ENCODE assay signal across 1 cellular context in the genomic region with DNA sequence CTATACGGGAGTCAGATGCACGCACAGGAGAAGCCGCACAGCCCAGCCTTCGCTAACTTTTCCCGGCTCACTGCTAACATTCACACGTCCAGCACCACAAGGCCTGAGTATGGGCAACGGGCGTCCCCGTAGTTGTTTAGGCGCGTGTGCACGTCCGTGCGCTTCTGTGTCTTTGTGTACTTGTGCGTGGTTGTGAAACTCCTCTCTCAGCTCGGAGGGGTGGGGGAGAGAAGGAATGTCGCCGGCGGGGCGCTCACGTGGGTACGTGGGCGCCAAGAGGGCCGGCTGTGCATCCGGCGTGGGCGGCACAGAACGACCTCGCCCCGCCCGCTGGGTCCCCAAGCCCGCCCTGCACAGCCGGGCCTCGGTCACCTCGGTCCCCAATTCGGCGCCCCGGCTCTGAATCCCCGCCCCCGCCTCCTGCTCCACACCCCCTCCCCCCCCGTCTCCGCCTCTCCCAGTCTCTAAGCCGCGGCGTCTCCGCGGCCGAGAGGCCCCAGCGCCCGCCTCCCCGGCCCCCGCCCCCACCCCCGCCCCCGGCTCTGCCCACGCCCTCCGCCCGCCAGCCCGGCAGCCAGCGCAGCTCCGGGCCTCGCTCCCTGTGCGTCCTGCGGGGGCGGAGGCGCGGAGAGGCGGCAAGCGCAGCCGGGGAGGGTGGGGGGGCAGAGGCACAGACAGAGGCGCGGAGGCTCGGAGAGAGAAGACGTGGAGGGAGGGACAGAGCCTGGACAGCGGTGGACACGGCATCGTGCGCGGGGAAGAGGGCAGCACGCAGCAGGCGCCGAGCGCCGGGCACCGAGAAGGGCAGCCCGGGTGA.
TF ChIP-seq lines count a peak whose summit lies in the region.

A gene with protein sequence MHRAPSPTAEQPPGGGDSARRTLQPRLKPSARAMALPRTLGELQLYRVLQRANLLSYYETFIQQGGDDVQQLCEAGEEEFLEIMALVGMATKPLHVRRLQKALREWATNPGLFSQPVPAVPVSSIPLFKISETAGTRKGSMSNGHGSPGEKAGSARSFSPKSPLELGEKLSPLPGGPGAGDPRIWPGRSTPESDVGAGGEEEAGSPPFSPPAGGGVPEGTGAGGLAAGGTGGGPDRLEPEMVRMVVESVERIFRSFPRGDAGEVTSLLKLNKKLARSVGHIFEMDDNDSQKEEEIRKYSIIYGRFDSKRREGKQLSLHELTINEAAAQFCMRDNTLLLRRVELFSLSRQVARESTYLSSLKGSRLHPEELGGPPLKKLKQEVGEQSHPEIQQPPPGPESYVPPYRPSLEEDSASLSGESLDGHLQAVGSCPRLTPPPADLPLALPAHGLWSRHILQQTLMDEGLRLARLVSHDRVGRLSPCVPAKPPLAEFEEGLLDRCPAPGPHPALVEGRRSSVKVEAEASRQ (plus strand): TSS at position 673 of the 817 bp plus-strand sequence. CDS start 158 bp downstream, outside the sequence.

TF ChIP-seq in K562, 482 proteins besides CTCF, POLR2A, EP300 and RAD21 (continued from another document and continues in another):
- TF ChIP-seq ZNF512 (tag; IDR thresholded peaks at IDR 0.05) (no peak), ZNF253 (CRISPR knock-in tag; conservative IDR thresholded peaks at IDR 0.05) (0 out of 2 replicates have a peak, but pooled peaks have one; percentile 69), SNRNP70 (optimal IDR thresholded peaks at IDR 0.05; ENCODE audit: low read depth, low read length) (no peak), TFAP4 (CRISPR knock-in tag; IDR thresholded peaks at IDR 0.05; ENCODE audit: borderline replicate concordance) (peak; percentile 72), ZNF696 (CRISPR knock-in tag; conservative IDR thresholded peaks at IDR 0.05) (no peak), RBM15 (IDR thresholded peaks at IDR 0.05; ENCODE audit: insufficient read depth, low read length) (no peak), TRIM28 (IDR thresholded peaks at IDR 0.05) (no peak), ZNF23 (CRISPR knock-in tag; IDR thresholded peaks at IDR 0.05) (no peak), HMG20B (CRISPR knock-in tag; IDR thresholded peaks at IDR 0.05) (no peak), HDAC6 (IDR thresholded peaks at IDR 0.05; ENCODE audit: low read depth, low read length) (no peak), RB1 (IDR thresholded peaks at IDR 0.05; ENCODE audit: low read depth) (peak; percentile 77; the same call in 1 of the 2 replicates), NR2C2 (CRISPR knock-in tag; IDR thresholded peaks at IDR 0.05) (no peak), NR2C2 (tag; IDR thresholded peaks at IDR 0.05) (no peak), ZNF77 (CRISPR knock-in tag; IDR thresholded peaks at IDR 0.05) (no peak), TSC22D4 (tag; IDR thresholded peaks at IDR 0.05) (no peak), ZNF184 (CRISPR knock-in tag; IDR thresholded peaks at IDR 0.05) (no peak), KLF1 (tag; IDR thresholded peaks at IDR 0.05) (no peak), POLR3A (IDR thresholded peaks at IDR 0.05; ENCODE audit: borderline replicate concordance, extremely low read depth, insufficient read depth, insufficient read length) (no peak), NR2C1 (IDR thresholded peaks at IDR 0.05) (no peak), NR2C1 (tag; IDR thresholded peaks at IDR 0.05) (no peak), BCOR (IDR thresholded peaks at IDR 0.05) (no peak), CXXC5 (CRISPR knock-in tag; IDR thresholded peaks at IDR 0.05) (peak; percentile 79), OTX1 (CRISPR knock-in tag; IDR thresholded peaks at IDR 0.05) (peak; percentile 64; the same call in 1 of the 2 replicates), ZNF589 (CRISPR knock-in tag; IDR thresholded peaks at IDR 0.05; ENCODE audit: low read depth) (0 out of 2 replicates have a peak, but pooled peaks have one; percentile 8), DIDO1 (tag; IDR thresholded peaks at IDR 0.05; ENCODE audit: low read depth) (no peak), E4F1 (CRISPR knock-in tag; IDR thresholded peaks at IDR 0.05; ENCODE audit: borderline replicate concordance) (no peak), MXI1 (IDR thresholded peaks at IDR 0.05; ENCODE audit: low read depth, low read length) (no peak), ELF4 (CRISPR knock-in tag; IDR thresholded peaks at IDR 0.05) (no peak), SAFB2 (IDR thresholded peaks at IDR 0.05; ENCODE audit: borderline replicate concordance, low read depth, low read length, severe bottlenecking) (no peak), ZC3H4 (CRISPR knock-in tag; IDR thresholded peaks at IDR 0.05; ENCODE audit: borderline replicate concordance) (no peak), DMBX1 (CRISPR knock-in tag; IDR thresholded peaks at IDR 0.05; ENCODE audit: borderline replicate concordance) (peak; percentile 65; the same call in 1 of the 2 replicates), FOXA1 (IDR thresholded peaks at IDR 0.05; ENCODE audit: borderline replicate concordance) (no peak), ZNF146 (CRISPR knock-in tag; IDR thresholded peaks at IDR 0.05; ENCODE audit: unreplicated experiment) (no peak), KLF10 (CRISPR knock-in tag; IDR thresholded peaks at IDR 0.05) (no peak), DNMT1 (IDR thresholded peaks at IDR 0.05) (no peak), BCL6 (CRISPR knock-in tag; IDR thresholded peaks at IDR 0.05) (no peak), ZNF699 (CRISPR knock-in tag; IDR thresholded peaks at IDR 0.05; ENCODE audit: insufficient replicate concordance) (no peak), NR0B1 (IDR thresholded peaks at IDR 0.05; ENCODE audit: partially characterized antibody) (no peak), MBD1 (CRISPR knock-in tag; IDR thresholded peaks at IDR 0.05) (no peak), CBX8 (IDR thresholded peaks at IDR 0.05; ENCODE audit: borderline replicate concordance, extremely low read depth, low read depth, low read length, poor library complexity, severe bottlenecking) (no peak)
- TF ChIP-seq, protein P1, sequence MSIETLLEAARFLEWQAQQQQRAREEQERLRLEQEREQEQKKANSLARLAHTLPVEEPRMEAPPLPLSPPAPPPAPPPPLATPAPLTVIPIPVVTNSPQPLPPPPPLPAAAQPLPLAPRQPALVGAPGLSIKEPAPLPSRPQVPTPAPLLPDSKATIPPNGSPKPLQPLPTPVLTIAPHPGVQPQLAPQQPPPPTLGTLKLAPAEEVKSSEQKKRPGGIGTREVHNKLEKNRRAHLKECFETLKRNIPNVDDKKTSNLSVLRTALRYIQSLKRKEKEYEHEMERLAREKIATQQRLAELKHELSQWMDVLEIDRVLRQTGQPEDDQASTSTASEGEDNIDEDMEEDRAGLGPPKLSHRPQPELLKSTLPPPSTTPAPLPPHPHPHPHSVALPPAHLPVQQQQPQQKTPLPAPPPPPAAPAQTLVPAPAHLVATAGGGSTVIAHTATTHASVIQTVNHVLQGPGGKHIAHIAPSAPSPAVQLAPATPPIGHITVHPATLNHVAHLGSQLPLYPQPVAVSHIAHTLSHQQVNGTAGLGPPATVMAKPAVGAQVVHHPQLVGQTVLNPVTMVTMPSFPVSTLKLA (conservative IDR thresholded peaks at IDR 0.05): peak; percentile 80 to 81
- TF ChIP-seq, protein P2, sequence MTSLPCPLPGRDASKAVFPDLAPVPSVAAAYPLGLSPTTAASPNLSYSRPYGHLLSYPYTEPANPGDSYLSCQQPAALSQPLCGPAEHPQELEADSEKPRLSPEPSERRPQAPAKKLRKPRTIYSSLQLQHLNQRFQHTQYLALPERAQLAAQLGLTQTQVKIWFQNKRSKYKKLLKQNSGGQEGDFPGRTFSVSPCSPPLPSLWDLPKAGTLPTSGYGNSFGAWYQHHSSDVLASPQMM (CRISPR knock-in tag; IDR thresholded peaks at IDR 0.05): no peak
- TF ChIP-seq, protein P3, sequence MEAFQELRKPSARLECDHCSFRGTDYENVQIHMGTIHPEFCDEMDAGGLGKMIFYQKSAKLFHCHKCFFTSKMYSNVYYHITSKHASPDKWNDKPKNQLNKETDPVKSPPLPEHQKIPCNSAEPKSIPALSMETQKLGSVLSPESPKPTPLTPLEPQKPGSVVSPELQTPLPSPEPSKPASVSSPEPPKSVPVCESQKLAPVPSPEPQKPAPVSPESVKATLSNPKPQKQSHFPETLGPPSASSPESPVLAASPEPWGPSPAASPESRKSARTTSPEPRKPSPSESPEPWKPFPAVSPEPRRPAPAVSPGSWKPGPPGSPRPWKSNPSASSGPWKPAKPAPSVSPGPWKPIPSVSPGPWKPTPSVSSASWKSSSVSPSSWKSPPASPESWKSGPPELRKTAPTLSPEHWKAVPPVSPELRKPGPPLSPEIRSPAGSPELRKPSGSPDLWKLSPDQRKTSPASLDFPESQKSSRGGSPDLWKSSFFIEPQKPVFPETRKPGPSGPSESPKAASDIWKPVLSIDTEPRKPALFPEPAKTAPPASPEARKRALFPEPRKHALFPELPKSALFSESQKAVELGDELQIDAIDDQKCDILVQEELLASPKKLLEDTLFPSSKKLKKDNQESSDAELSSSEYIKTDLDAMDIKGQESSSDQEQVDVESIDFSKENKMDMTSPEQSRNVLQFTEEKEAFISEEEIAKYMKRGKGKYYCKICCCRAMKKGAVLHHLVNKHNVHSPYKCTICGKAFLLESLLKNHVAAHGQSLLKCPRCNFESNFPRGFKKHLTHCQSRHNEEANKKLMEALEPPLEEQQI (IDR thresholded peaks at IDR 0.05): no peak
- TF ChIP-seq, protein P4, sequence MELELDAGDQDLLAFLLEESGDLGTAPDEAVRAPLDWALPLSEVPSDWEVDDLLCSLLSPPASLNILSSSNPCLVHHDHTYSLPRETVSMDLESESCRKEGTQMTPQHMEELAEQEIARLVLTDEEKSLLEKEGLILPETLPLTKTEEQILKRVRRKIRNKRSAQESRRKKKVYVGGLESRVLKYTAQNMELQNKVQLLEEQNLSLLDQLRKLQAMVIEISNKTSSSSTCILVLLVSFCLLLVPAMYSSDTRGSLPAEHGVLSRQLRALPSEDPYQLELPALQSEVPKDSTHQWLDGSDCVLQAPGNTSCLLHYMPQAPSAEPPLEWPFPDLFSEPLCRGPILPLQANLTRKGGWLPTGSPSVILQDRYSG (tag; conservative IDR thresholded peaks at IDR 0.05; ENCODE audit: low read depth): 0 out of 2 replicates have a peak, but pooled peaks have one; percentile 0
- TF ChIP-seq, protein P5, sequence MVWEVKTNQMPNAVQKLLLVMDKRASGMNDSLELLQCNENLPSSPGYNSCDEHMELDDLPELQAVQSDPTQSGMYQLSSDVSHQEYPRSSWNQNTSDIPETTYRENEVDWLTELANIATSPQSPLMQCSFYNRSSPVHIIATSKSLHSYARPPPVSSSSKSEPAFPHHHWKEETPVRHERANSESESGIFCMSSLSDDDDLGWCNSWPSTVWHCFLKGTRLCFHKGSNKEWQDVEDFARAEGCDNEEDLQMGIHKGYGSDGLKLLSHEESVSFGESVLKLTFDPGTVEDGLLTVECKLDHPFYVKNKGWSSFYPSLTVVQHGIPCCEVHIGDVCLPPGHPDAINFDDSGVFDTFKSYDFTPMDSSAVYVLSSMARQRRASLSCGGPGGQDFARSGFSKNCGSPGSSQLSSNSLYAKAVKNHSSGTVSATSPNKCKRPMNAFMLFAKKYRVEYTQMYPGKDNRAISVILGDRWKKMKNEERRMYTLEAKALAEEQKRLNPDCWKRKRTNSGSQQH (CRISPR knock-in tag; IDR thresholded peaks at IDR 0.05): 0 out of 2 replicates have a peak, but pooled peaks have one; percentile 3
